24 cellular contexts compared by ENCODE assay signal in genomic region chr17:66054242-66054641, GRCh38.
DNase-seq lines count a peak whose midpoint lies in the region; ATAC-seq, FAIRE-seq and TF ChIP-seq lines count a peak whose summit lies in the region.
"Had no signal": no experiment of that assay in that cellular context is flagged by ENCODE, and none has a peak within 500 bp of the region (broad histone marks: within the 10 kb centered on the region; RNA-seq: fewer than 3 reads in every experiment).

No MANE protein-coding gene starts in this region.

- H4K8ac ChIP-seq in IMR-90 (ENCODE audit: low read depth in 2 of 2, low read length in 2 of 2), result no peak overlapping the region

- TF ChIP-seq EP300 in HepG2 (IDR thresholded peaks at IDR 0.05; ENCODE audit: low read depth in 2 of 2, low read length in 2 of 2) (no peak), HepG2 (CRISPR knock-in tag; IDR thresholded peaks at IDR 0.05; ENCODE audit: borderline replicate concordance) (no peak)

- BruUV-seq in HepG2 (replicated peaks; lab: Mats Ljungman, UMichigan) (no TSS peak), IMR-90 (replicated peaks; lab: Mats Ljungman, UMichigan) (no TSS peak)

- no peak overlapping the region for H3K23ac ChIP-seq in IMR-90 (ENCODE audit: low read depth, low read length)

- WGBS in HepG2 (ENCODE audit: low lambda C conversion rate), result 77% methylated on average over 1 of the region's 1 CpG
- WGBS in right lobe of liver (ENCODE audit: insufficient coverage, low coverage, low lambda C conversion rate, missing lambda C conversion rate), result 89% methylated on average over 1 of the region's 1 CpG
- WGBS in IMR-90 (ENCODE audit: extremely low coverage in 2 of 2, insufficient read length in 1 of 2), 2 experiments, result no CpG with 5 or more reads among the region's 1 CpG
- WGBS in thyroid gland, 2 donors, result 95% methylated on average over 1 of the region's 1 CpG

- no peak overlapping the region for H2AK9ac ChIP-seq in IMR-90 (replicated peaks; ENCODE audit: low read depth, low read length, poor library complexity)

- H2AFZ ChIP-seq in HepG2 (ENCODE audit: low read length) (no peak overlapping the region), IMR-90 (replicated peaks; ENCODE audit: low read length, poor library complexity) (no peak overlapping the region)

- no peaks in the 10 kb centered on the region for H3K79me2 ChIP-seq in HepG2 (ENCODE audit: insufficient read depth, low read length)

- H3K27ac ChIP-seq in HepG2 (ENCODE audit: extremely low read length, insufficient read depth, low read length) (no peak overlapping the region), right lobe of liver (no peak overlapping the region), IMR-90 (ENCODE audit: insufficient read depth, low read length) (no peak overlapping the region), left ventricle myocardium inferior (replicated peaks) (no peak overlapping the region), thyroid gland (no peak overlapping the region)
- H3K27ac ChIP-seq: 22Rv1, BLaER1 had no signal

- H3K18ac ChIP-seq in IMR-90 (ENCODE audit: low read depth, low read length), result no peak overlapping the region

- CTCF ChIA-PET in HepG2 (lab: Yijun Ruan, JAX; ENCODE audit: low intra/inter-chr PET ratio, low total read pairs), result no interaction called here
- CTCF ChIA-PET in IMR-90 (lab: Yijun Ruan, JAX), result no interaction called here

- H3K9me1 ChIP-seq in IMR-90 (ENCODE audit: insufficient read depth, low read length), result no peaks in the 10 kb centered on the region

- no peak overlapping the region for H2BK120ac ChIP-seq in IMR-90 (ENCODE audit: low read depth, low read length)

- DNase-seq in HepG2 (ENCODE audit: low spot score) (no peak), right lobe of liver (no peak), IMR-90 (no peak), left ventricle myocardium inferior (no peak), thyroid gland (no peak)
- DNase-seq: ACHN; BE2C; C1 segment of cervical spinal cord; CD4-positive, alpha-beta memory T cell; CD4-positive, CD25-positive, alpha-beta regulatory T cell; CD8-positive, alpha-beta memory T cell; COR-L47; DMS 273 treated with DMSO at 0.1 percent for 48 hours; DMS153; DMS53; DMS79; DND-41; EL; GDM1 had no signal

- no peak overlapping the region for H3K9ac ChIP-seq in HepG2 (ENCODE audit: insufficient read depth, low read depth, low read length)
- no peak overlapping the region for H3K9ac ChIP-seq in IMR-90 (ENCODE audit: low read depth, low read length)
- H3K9ac ChIP-seq: BLaER1 had no signal

- dilution Hi-C loops in IMR-90 (cut with HindIII; ENCODE audit: low sequenced_read_pairs, unreplicated experiment), result no loop called here

- FAIRE-seq in HepG2 (lab: Jason Lieb, UNC), result no peak
- FAIRE-seq: GM12878, GM12892, GM18507 had no signal

- H3K27me3 ChIP-seq in HepG2 (ENCODE audit: control insufficient read depth in 1 of 2, insufficient read depth in 2 of 2, low read length in 2 of 2), result no peaks in the 10 kb centered on the region
- H3K27me3 ChIP-seq in right lobe of liver, result no peaks in the 10 kb centered on the region
- no peaks in the 10 kb centered on the region for H3K27me3 ChIP-seq in IMR-90 (ENCODE audit: control insufficient read depth, insufficient read depth, low read length)
- H3K27me3 ChIP-seq in left ventricle myocardium inferior (ENCODE audit: low read depth), result no peaks in the 10 kb centered on the region
- no peaks in the 10 kb centered on the region for H3K27me3 ChIP-seq in thyroid gland
- H3K27me3 ChIP-seq: BE2C, BLaER1 had no signal

- H4K5ac ChIP-seq in IMR-90 (ENCODE audit: low read depth, low read length), result no peak overlapping the region

- TF ChIP-seq RAD21 in HepG2 (CRISPR knock-in tag; IDR thresholded peaks at IDR 0.05) (no peak), IMR-90 (IDR thresholded peaks at IDR 0.05; ENCODE audit: low read length) (no peak)

- POLR2A ChIA-PET in HepG2 (lab: Yijun Ruan, JAX) (no interaction called here), IMR-90 (lab: Charles Lee; ENCODE audit: unreplicated experiment) (interaction anchor here (0.6 kb wide), 1 partner anchor 254 kb away, joined by 3 read pairs; no protein-coding TSS in a partner anchor)

- H2BK5ac ChIP-seq in IMR-90 (ENCODE audit: low read depth, low read length, poor library complexity, severe bottlenecking), result no peak overlapping the region

- in situ Hi-C loops in HepG2 (cut with HindIII; ENCODE audit: extremely low pct_ligation_motif_present, low pct_unique_long_range_greater_than_20kb), result no loop called here
- in situ Hi-C loops in IMR-90 (cut with MboI; ENCODE audit: low sequenced_read_pairs), result no loop called here

- H2BK20ac ChIP-seq in IMR-90 (ENCODE audit: low read depth, low read length), result no peak overlapping the region

- H2AK5ac ChIP-seq in IMR-90 (ENCODE audit: low read depth, low read length), result no peak overlapping the region

- intact Hi-C loops in HepG2 (cut with micrococcal nuclease; ENCODE audit: unreplicated experiment) (no loop called here), right lobe of liver (cut with DNase I) (no loop called here), IMR-90 (cut with micrococcal nuclease) (no loop called here), left ventricle myocardium inferior (cut with micrococcal nuclease) (no loop called here), thyroid gland (cut with DNase I) (no loop called here)

- no peak for TF ChIP-seq CTCF in HepG2 (CRISPR knock-in tag; IDR thresholded peaks at IDR 0.05)
- no peak for TF ChIP-seq CTCF in right lobe of liver (IDR thresholded peaks at IDR 0.05)
- TF ChIP-seq CTCF in IMR-90 (conservative IDR thresholded peaks at IDR 0.05; ENCODE audit: low read depth, low read length), result no peak
- no peak for TF ChIP-seq CTCF in left ventricle myocardium inferior (IDR thresholded peaks at IDR 0.05; ENCODE audit: borderline replicate concordance)
- TF ChIP-seq CTCF in thyroid gland (IDR thresholded peaks at IDR 0.05), result no peak

- H3K9me3 ChIP-seq in HepG2 (ENCODE audit: low read length) (no peaks in the 10 kb centered on the region), right lobe of liver (no peaks in the 10 kb centered on the region), IMR-90 (ENCODE audit: control insufficient read depth, insufficient read depth, low read length) (no peaks in the 10 kb centered on the region), left ventricle myocardium inferior (replicated peaks) (no peaks in the 10 kb centered on the region), thyroid gland (no peaks in the 10 kb centered on the region)
- H3K9me3 ChIP-seq: BE2C had no signal

- H3K79me1 ChIP-seq in IMR-90 (ENCODE audit: low read depth in 1 of 2, low read length in 2 of 2), result no peaks in the 10 kb centered on the region

- H3K4me1 ChIP-seq in HepG2 (ENCODE audit: insufficient read depth, low read length), result no peaks in the 10 kb centered on the region
- peaks cover 0 to 8% (median 0%) of the 10 kb centered on the region in 4 donors for H3K4me1 ChIP-seq in right lobe of liver
- H3K4me1 ChIP-seq in IMR-90 (ENCODE audit: control insufficient read depth, insufficient read depth, low read length), result no peaks in the 10 kb centered on the region
- no peaks in the 10 kb centered on the region for H3K4me1 ChIP-seq in left ventricle myocardium inferior
- no peaks in the 10 kb centered on the region for H3K4me1 ChIP-seq in thyroid gland
- H3K4me1 ChIP-seq: BE2C, BLaER1 had no signal

- ATAC-seq in HepG2 (no peak), right lobe of liver (no peak), IMR-90 (ENCODE audit: low read depth) (no peak)
- ATAC-seq: GM12878 had no signal

- no peak overlapping the region for H4K91ac ChIP-seq in IMR-90 (ENCODE audit: insufficient read depth, low read depth, low read length)

- H3K4me3 ChIP-seq in HepG2 (replicated peaks in 1 of 3; ENCODE audit: insufficient read depth in 1 of 3, low read depth in 2 of 3, low read length in 3 of 3) (no peak overlapping the region), right lobe of liver (no peak overlapping the region), IMR-90 (ENCODE audit: insufficient read depth, low read depth, low read length) (no peak overlapping the region), left ventricle myocardium inferior (no peak overlapping the region), thyroid gland (replicated peaks in 1 of 3) (no peak overlapping the region)
- H3K4me3 ChIP-seq: BLaER1, GM12878 had no signal

- no peak overlapping the region for H3K4me2 ChIP-seq in HepG2 (ENCODE audit: low read depth, low read length)
- H3K4me2 ChIP-seq in IMR-90 (ENCODE audit: low read depth, low read length), result no peak overlapping the region
- H3K4me2 ChIP-seq: BLaER1 had no signal

- H4K20me1 ChIP-seq in HepG2 (ENCODE audit: insufficient read depth, low read length) (no peaks in the 10 kb centered on the region), IMR-90 (ENCODE audit: insufficient read depth, low read length) (no peaks in the 10 kb centered on the region)
- H4K20me1 ChIP-seq: BLaER1 had no signal

- H3K14ac ChIP-seq in IMR-90 (replicated peaks; ENCODE audit: low read depth, low read length), result no peak overlapping the region

- H2BK15ac ChIP-seq in IMR-90 (ENCODE audit: low read depth, low read length), result no peak overlapping the region

- no peak overlapping the region for H3K4ac ChIP-seq in IMR-90 (ENCODE audit: low read depth, low read length)

- TF ChIP-seq POLR2A in HepG2 (IDR thresholded peaks at IDR 0.05; ENCODE audit: insufficient read depth in 1 of 2, low read depth in 2 of 2, low read length in 2 of 2), result no peak
- no peak for TF ChIP-seq POLR2A in right lobe of liver (IDR thresholded peaks at IDR 0.05)
- TF ChIP-seq POLR2A in IMR-90 (IDR thresholded peaks at IDR 0.05; ENCODE audit: low read depth, low read length), result no peak
- no peak for TF ChIP-seq POLR2A in thyroid gland (IDR thresholded peaks at IDR 0.05)

- H3K36me3 ChIP-seq in HepG2 (replicated peaks in 1 of 2; ENCODE audit: control insufficient read depth in 1 of 2, insufficient read depth in 2 of 2, low read length in 2 of 2) (no peaks in the 10 kb centered on the region), right lobe of liver (no peaks in the 10 kb centered on the region), IMR-90 (ENCODE audit: control insufficient read depth, insufficient read depth, low read length) (no peaks in the 10 kb centered on the region), left ventricle myocardium inferior (peaks cover 36% of the 10 kb centered on the region), thyroid gland (no peaks in the 10 kb centered on the region)
- H3K36me3 ChIP-seq: BE2C had no signal

- no peak overlapping the region for H3K56ac ChIP-seq in IMR-90 (ENCODE audit: extremely low read depth, insufficient read depth, low read length)

TF ChIP-seq in HepG2, 621 proteins besides CTCF, POLR2A, EP300 and RAD21:
- TF ChIP-seq ZNF652 (CRISPR knock-in tag; IDR thresholded peaks at IDR 0.05; ENCODE audit: borderline replicate concordance, low read depth) (no peak), NFE2L2 (IDR thresholded peaks at IDR 0.05; ENCODE audit: low read length) (peak; percentile 80)

TF ChIP-seq in IMR-90, 13 proteins besides CTCF, POLR2A, EP300 and RAD21 (continues in another document):
- no peak for TF ChIP-seq USF2 (IDR thresholded peaks at IDR 0.05; ENCODE audit: low read depth, low read length)
